9 cellular contexts compared by ENCODE assay signal in genomic region chr11:87463486-87464102, GRCh38.
DNase-seq lines count a peak whose midpoint lies in the region; ATAC-seq and TF ChIP-seq lines count a peak whose summit lies in the region.
"Had no signal": no experiment of that assay in that cellular context is flagged by ENCODE, and none has a peak within 500 bp of the region (broad histone marks: within the 10 kb centered on the region; RNA-seq: fewer than 3 reads in every experiment).

No MANE protein-coding gene starts in this region.

- H3K36me3 ChIP-seq in OCI-LY1 (ENCODE audit: insufficient read depth, low read length) (no peaks in the 10 kb centered on the region), iPS DF 6.9 (ENCODE audit: control insufficient read depth, insufficient read depth, low read length) (no peaks in the 10 kb centered on the region), body of pancreas (replicated peaks in 1 of 2; ENCODE audit: insufficient read depth in 1 of 2, low read depth in 2 of 2) (no peaks in the 10 kb centered on the region)
- H3K36me3 ChIP-seq: neutrophil had no signal

- no peak for TF ChIP-seq POLR2A in body of pancreas (IDR thresholded peaks at IDR 0.05)

- H3K27ac ChIP-seq in OCI-LY1 (ENCODE audit: low read depth, low read length, poor library complexity, severe bottlenecking) (no peak overlapping the region), iPS DF 6.9 (ENCODE audit: low read length) (no peak overlapping the region), body of pancreas (no peak overlapping the region)
- H3K27ac ChIP-seq: neutrophil had no signal

- no peaks in the 10 kb centered on the region for H4K20me1 ChIP-seq in OCI-LY1 (ENCODE audit: insufficient read depth, low read length)

- H2AFZ ChIP-seq in OCI-LY1 (ENCODE audit: low read length): no peak overlapping the region

- H3K4me1 ChIP-seq in OCI-LY1 (ENCODE audit: insufficient read depth, low read length, severe bottlenecking): no peaks in the 10 kb centered on the region
- H3K4me1 ChIP-seq in iPS DF 6.9 (ENCODE audit: control insufficient read depth, insufficient read depth, low read length): no peaks in the 10 kb centered on the region
- no peaks in the 10 kb centered on the region for H3K4me1 ChIP-seq in body of pancreas

- peak; percentile 60 for ATAC-seq in HG03342 (IDR thresholded peaks at IDR 0.05; ENCODE audit: unreplicated experiment)
- ATAC-seq in body of pancreas: no peak
- ATAC-seq in GM19397 (IDR thresholded peaks at IDR 0.05; ENCODE audit: unreplicated experiment): no peak

- WGBS in iPS DF 6.9 (ENCODE audit: insufficient coverage, insufficient read length): no CpG with 5 or more reads among the region's 4 CpGs
- 73 to 89% methylated on average over 4 of the region's 4 CpGs for WGBS in body of pancreas, 2 donors

- DNase-seq in DMS 273 (lab: John Stamatoyannopoulos, UW; ENCODE audit: unreplicated experiment) (peak; percentile 19), DMS 273 treated with DMSO at 0.1 percent for 48 hours (lab: John Stamatoyannopoulos, UW) (no peak), iPS DF 6.9 (ENCODE audit: low read depth, low spot score) (peak; percentile 52), body of pancreas (no peak), foreskin melanocyte (no peak)

- H3K27me3 ChIP-seq in OCI-LY1 (ENCODE audit: insufficient read depth, low read length): no peaks in the 10 kb centered on the region
- H3K27me3 ChIP-seq in iPS DF 6.9 (ENCODE audit: control insufficient read depth, insufficient read depth, low read length): no peaks in the 10 kb centered on the region
- H3K27me3 ChIP-seq in body of pancreas: no peaks in the 10 kb centered on the region
- H3K27me3 ChIP-seq: neutrophil had no signal

- H3K9ac ChIP-seq in OCI-LY1 (ENCODE audit: low read length): no peak overlapping the region

- no peaks in the 10 kb centered on the region for H3K79me2 ChIP-seq in OCI-LY1 (ENCODE audit: insufficient read depth, low read length)

- intact Hi-C loops in body of pancreas (cut with DNase I): no loop called here

- no peak overlapping the region for H3K4me2 ChIP-seq in OCI-LY1 (ENCODE audit: low read length)

- H3K4me3 ChIP-seq in OCI-LY1 (ENCODE audit: low read depth, low read length, poor library complexity, severe bottlenecking) (no peak overlapping the region), iPS DF 6.9 (ENCODE audit: low read length) (no peak overlapping the region), body of pancreas (no peak overlapping the region)

- no peaks in the 10 kb centered on the region for H3K9me3 ChIP-seq in OCI-LY1 (ENCODE audit: low read length)
- no peaks in the 10 kb centered on the region for H3K9me3 ChIP-seq in iPS DF 6.9 (ENCODE audit: control insufficient read depth, insufficient read depth, low read length)
- no peaks in the 10 kb centered on the region for H3K9me3 ChIP-seq in body of pancreas
- H3K9me3 ChIP-seq: neutrophil had no signal

- H3F3A ChIP-seq in OCI-LY1 (ENCODE audit: insufficient read depth, low read length): no peaks in the 10 kb centered on the region

- peak; percentile 50 for TF ChIP-seq CTCF in OCI-LY1 (IDR thresholded peaks at IDR 0.05; ENCODE audit: low read length)
- TF ChIP-seq CTCF in body of pancreas (IDR thresholded peaks at IDR 0.05): peak in 2 of 7 experiments; percentile 7 to 31

- no peaks in the 10 kb centered on the region for H3K9me2 ChIP-seq in OCI-LY1 (ENCODE audit: low read depth, low read length)

Comparison
In these comparisons a context has a peak if more than half of its experiments do, and no peak if none do; other contexts are left out.
1. DNase-seq: peak in DMS 273 (single experiment) and iPS DF 6.9 (single experiment); none in DMS 273 treated with DMSO at 0.1 percent for 48 hours (single experiment), body of pancreas (0 of 4) and foreskin melanocyte (single experiment).